Comparison of ENCODE assay signal across 13 cellular contexts in genomic region chr7:86644282-86645173, GRCh38. TPM values are rescaled to one million over a fixed set of nuclear protein-coding genes. Genes with fewer than 3 reads are reported as not detected.
DNase-seq lines count a peak whose midpoint lies in the region; ATAC-seq, FAIRE-seq and TF ChIP-seq lines count a peak whose summit lies in the region.
"Had no signal": no experiment of that assay in that cellular context is flagged by ENCODE, and none has a peak within 500 bp of the region (broad histone marks: within the 10 kb centered on the region; RNA-seq: fewer than 3 reads in every experiment).

No MANE protein-coding gene starts in this region.

- peaks cover 3% of the 10 kb centered on the region for H3K4me1 Mint-ChIP-seq in astrocyte (ENCODE audit: low read depth, unreplicated experiment)
- H3K4me1 Mint-ChIP-seq: immature natural killer cell had no signal

- peak overlapping the region; percentile 85 for H3K4me3 Mint-ChIP-seq in astrocyte (ENCODE audit: unreplicated experiment)
- H3K4me3 Mint-ChIP-seq: immature natural killer cell had no signal

- peak overlapping the region; percentile 81 for H3K4me2 ChIP-seq in astrocyte (ENCODE audit: low read length)
- H3K4me2 ChIP-seq: BLaER1 had no signal

- H3K4me3 ChIP-seq in astrocyte (ENCODE audit: insufficient read depth, low read depth, low read length) (peak overlapping the region; percentile 39), iPS-20b (ENCODE audit: low read length) (peak overlapping the region; percentile 79), psoas muscle (peak overlapping the region; percentile 44)
- H3K4me3 ChIP-seq: BLaER1 had no signal

- H3K9me3 ChIP-seq in astrocyte (ENCODE audit: insufficient read depth, low read depth, low read length) (no peaks in the 10 kb centered on the region), iPS-20b (ENCODE audit: insufficient read depth, low read depth, low read length) (no peaks in the 10 kb centered on the region), psoas muscle (no peaks in the 10 kb centered on the region)

- H3K36me3 Mint-ChIP-seq in astrocyte (ENCODE audit: low read depth, unreplicated experiment): no peaks in the 10 kb centered on the region

- H2AFZ ChIP-seq in astrocyte (ENCODE audit: low read depth, low read length): peak overlapping the region; percentile 52

- peaks cover 21% of the 10 kb centered on the region for H3K27me3 Mint-ChIP-seq in astrocyte (ENCODE audit: low read depth, unreplicated experiment)

- H3K27ac ChIP-seq in astrocyte (ENCODE audit: low read depth, low read length) (no peak overlapping the region), iPS-20b (ENCODE audit: low read length) (no peak overlapping the region), psoas muscle (no peak overlapping the region)
- H3K27ac ChIP-seq: BLaER1 had no signal

- no peaks in the 10 kb centered on the region for H3K36me3 ChIP-seq in astrocyte (ENCODE audit: insufficient read depth, low read length)
- H3K36me3 ChIP-seq in iPS-20b (ENCODE audit: insufficient read depth, low read depth, low read length): no peaks in the 10 kb centered on the region
- no peaks in the 10 kb centered on the region for H3K36me3 ChIP-seq in psoas muscle (ENCODE audit: insufficient read depth in 1 of 2, low read depth in 1 of 2)
- H3K36me3 ChIP-seq: BLaER1 had no signal

- intact Hi-C loops in psoas muscle (cut with DNase I): no loop called here

- no peak for FAIRE-seq in astrocyte (lab: Jason Lieb, UNC)
- FAIRE-seq: GM12891 had no signal

- no peaks in the 10 kb centered on the region for H3K79me2 ChIP-seq in astrocyte (ENCODE audit: insufficient read depth, low read length)

- no peak overlapping the region for H3K27ac Mint-ChIP-seq in astrocyte (ENCODE audit: unreplicated experiment)
- H3K27ac Mint-ChIP-seq: immature natural killer cell had no signal

- peaks cover 6% of the 10 kb centered on the region for H3K4me1 ChIP-seq in astrocyte (ENCODE audit: insufficient read depth, low read length)
- H3K4me1 ChIP-seq in iPS-20b (ENCODE audit: insufficient read depth, low read length): peaks cover 19% of the 10 kb centered on the region; the same call in 1 of the 2 replicates
- peaks cover 5% of the 10 kb centered on the region for H3K4me1 ChIP-seq in psoas muscle
- H3K4me1 ChIP-seq: BLaER1 had no signal

- POLR2A ChIA-PET in HEK293T (lab: Yijun Ruan, JAX): interaction anchor here (0.8 kb wide), 1 partner anchor 102 kb away, joined by 3 read pairs; no protein-coding TSS in a partner anchor

- H3K27me3 ChIP-seq in astrocyte (ENCODE audit: insufficient read depth, low read length) (peaks cover 22% of the 10 kb centered on the region), iPS-20b (ENCODE audit: insufficient read depth, low read length) (peaks cover 41% of the 10 kb centered on the region), psoas muscle (ENCODE audit: insufficient read depth in 3 of 3, low read length in 2 of 3) (peaks cover 0 to 15% (median 10%) of the 10 kb centered on the region in 3 donors)
- H3K27me3 ChIP-seq: BLaER1 had no signal

- TF ChIP-seq CTCF in astrocyte (IDR thresholded peaks at IDR 0.05; ENCODE audit: insufficient read depth, low read depth, low read length) (no peak), psoas muscle (IDR thresholded peaks at IDR 0.05) (no peak)

- H3K9ac ChIP-seq in astrocyte (ENCODE audit: low read length) (no peak overlapping the region), iPS-20b (ENCODE audit: low read depth, low read length) (peak overlapping the region; percentile 51; the same call in 1 of the 2 replicates)
- H3K9ac ChIP-seq: BLaER1 had no signal

- H3K9me3 Mint-ChIP-seq in astrocyte (ENCODE audit: unreplicated experiment): no peaks in the 10 kb centered on the region

- CTCF ChIA-PET in HEK293T (lab: Yijun Ruan, JAX): no interaction called here

- DNase-seq in D341Med (ENCODE audit: low spot score): peak; percentile 27
- no peak for DNase-seq in astrocyte (ENCODE audit: low read depth)
- DNase-seq in psoas muscle: no peak
- no peak for DNase-seq in HEK293T (ENCODE audit: extremely low spot score)
- DNase-seq in NCI-H82 treated with DMSO at 0.1 percent for 48 hours (lab: John Stamatoyannopoulos, UW; ENCODE audit: unreplicated experiment): no peak
- no peak for DNase-seq in NCI-H1436 treated with DMSO at 0.1 percent for 48 hours (lab: John Stamatoyannopoulos, UW)
- no peak for DNase-seq in COR-L47 (lab: John Stamatoyannopoulos, UW)
- DNase-seq: cerebellar nuclear complex, immature natural killer cell, NCI-H187 treated with DMSO at 0.1 percent for 48 hours had no signal

- no peaks in the 10 kb centered on the region for H4K20me1 ChIP-seq in astrocyte (ENCODE audit: insufficient read depth, low read length)
- H4K20me1 ChIP-seq: BLaER1 had no signal

- 0 to 2% (median 2%) methylated on average over 42 of the region's 42 CpGs for WGBS in psoas muscle, 3 donors

- ATAC-seq in psoas muscle: no peak

TF ChIP-seq in HEK293T, 16 proteins besides CTCF, POLR2A, EP300 and RAD21:
- TF ChIP-seq L3MBTL2 (conservative IDR thresholded peaks at IDR 0.05) (no peak), FOXK2 (IDR thresholded peaks at IDR 0.05) (no peak), BHLHE40 (IDR thresholded peaks at IDR 0.05; ENCODE audit: borderline replicate concordance) (no peak), CTBP1 (IDR thresholded peaks at IDR 0.05; ENCODE audit: borderline replicate concordance) (no peak), ZNF384 (IDR thresholded peaks at IDR 0.05) (no peak), NFRKB (IDR thresholded peaks at IDR 0.05) (no peak), TARDBP (IDR thresholded peaks at IDR 0.05) (no peak), PKNOX1 (IDR thresholded peaks at IDR 0.05) (no peak), HDGF (IDR thresholded peaks at IDR 0.05; ENCODE audit: borderline replicate concordance) (no peak), LEF1 (IDR thresholded peaks at IDR 0.05; ENCODE audit: borderline replicate concordance) (no peak), FOXM1 (IDR thresholded peaks at IDR 0.05; ENCODE audit: borderline replicate concordance) (no peak), SUZ12 (IDR thresholded peaks at IDR 0.05) (no peak), ARNT (IDR thresholded peaks at IDR 0.05) (no peak), FOXA1 (IDR thresholded peaks at IDR 0.05) (no peak)

RNA-seq across cellular contexts. Expression of gene GRM3, which starts 0.8 kb away (rescaled TPM):
- not detected in 2 replicates for total RNA-seq in astrocyte
- not detected for total RNA-seq in psoas muscle
- under 1 TPM in 1 of 3 donors, not detected in 2; 0.03 TPM for polyA plus RNA-seq in psoas muscle
- polyA plus RNA-seq: immature natural killer cell had no signal
